Comparison of ENCODE assay signal across 8 cellular contexts in the genomic region with DNA sequence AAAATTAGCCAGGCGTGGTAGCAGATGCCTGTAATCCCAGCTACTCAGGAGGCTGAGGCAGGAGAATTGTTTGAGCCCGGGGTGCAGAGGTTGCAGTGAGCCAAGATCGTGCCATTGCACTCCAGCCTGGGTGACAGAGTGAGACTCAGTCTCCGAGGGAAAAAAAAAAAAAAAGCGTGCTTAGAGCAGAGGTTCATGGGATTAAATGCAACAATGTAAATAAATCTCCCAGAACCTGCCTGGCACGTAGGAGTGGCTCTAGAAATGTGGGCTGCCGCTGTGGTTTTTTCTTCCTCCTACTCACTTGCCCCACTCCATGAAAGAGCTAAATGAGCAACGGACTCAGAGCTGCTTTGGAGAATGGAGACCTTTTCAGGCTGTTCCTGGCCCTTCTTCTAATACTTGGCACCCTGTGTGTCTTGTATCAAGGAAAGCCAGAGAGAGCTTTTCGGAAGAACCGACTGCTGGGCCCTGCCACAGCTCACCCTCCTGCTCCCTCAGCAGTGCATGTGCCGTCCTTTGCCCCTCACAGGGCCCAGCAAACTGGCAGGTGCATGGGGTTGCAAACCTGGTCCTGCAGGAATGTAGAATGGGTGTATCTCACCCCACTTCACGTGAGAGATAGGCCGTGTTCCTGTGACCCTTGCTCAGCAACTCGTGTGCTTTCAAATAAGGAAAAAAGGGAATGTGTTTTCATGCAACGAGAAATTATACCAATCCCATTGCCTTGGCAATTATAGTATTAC. TPM values are rescaled to one million over a fixed set of nuclear protein-coding genes. Genes with fewer than 3 reads are reported as not detected.
A peak's percentile ranks its signal among the peaks of the same experiment; 100 is the strongest.
DNase-seq lines count a peak whose midpoint lies in the region; ATAC-seq and TF ChIP-seq lines count a peak whose summit lies in the region.

No MANE protein-coding gene starts in this region.

- H3K9me3 ChIP-seq in Caco-2 = no peaks in the 10 kb centered on the region
- H3K9me3 ChIP-seq in Loucy (ENCODE audit: insufficient read depth, low read depth, low read length) = no peaks in the 10 kb centered on the region
- H3K9me3 ChIP-seq in mucosa of rectum (ENCODE audit: control insufficient read depth in 2 of 2, low read length in 2 of 2) = no peaks in the 10 kb centered on the region

- no peaks in the 10 kb centered on the region for H3K9me3 Mint-ChIP-seq in Caco-2 (ENCODE audit: unreplicated experiment)

- peak overlapping the region; percentile 84 for H3K9ac ChIP-seq in Loucy (ENCODE audit: low read depth, low read length, poor library complexity, severe bottlenecking)
- H3K9ac ChIP-seq in mucosa of rectum (ENCODE audit: low read depth in 1 of 2, low read length in 2 of 2) = peak overlapping the region; percentile 65 to 74

- in situ Hi-C loops in G401 (cut with HindIII; ENCODE audit: low sequenced_read_pairs) = no loop called here

- DNase-seq in Caco-2 (no peak), lower leg skin (ENCODE audit: low spot score in 2 of 2) (no peak), G401 (ENCODE audit: low spot score) (no peak)
- peak; percentile 31 for DNase-seq in activated T-cell treated with anti-CD3 and anti-CD28 coated beads, Interleukin-2, amount 50 U/mL, for 1 hour

- H3K27ac Mint-ChIP-seq in Caco-2 (ENCODE audit: unreplicated experiment) = peak overlapping the region; percentile 94

- peak overlapping the region; percentile 95 for H3K27ac ChIP-seq in mucosa of rectum (ENCODE audit: low read depth in 2 of 2, low read length in 2 of 2)

- peak overlapping the region; percentile 96 for H3K4me2 ChIP-seq in Loucy (ENCODE audit: low read depth, low read length, poor library complexity, severe bottlenecking)

- no peak for TF ChIP-seq POLR2A in lower leg skin (IDR thresholded peaks at IDR 0.05)

- TF ChIP-seq CTCF in Caco-2 (IDR thresholded peaks at IDR 0.05; ENCODE audit: insufficient read depth in 1 of 2, low read depth in 1 of 2, low read length in 1 of 2, severe bottlenecking in 1 of 2, unreplicated experiment in 1 of 2) = no peak
- TF ChIP-seq CTCF in Loucy (conservative IDR thresholded peaks at IDR 0.05; ENCODE audit: low read length) = no peak
- TF ChIP-seq CTCF in lower leg skin (IDR thresholded peaks at IDR 0.05) = no peak

- H3F3A ChIP-seq in Loucy (ENCODE audit: low read depth) = no peaks in the 10 kb centered on the region

- H3K36me3 Mint-ChIP-seq in Caco-2 (ENCODE audit: insufficient read depth, unreplicated experiment) = peaks cover 13% of the 10 kb centered on the region

- H3K4me3 ChIP-seq in Caco-2 (ENCODE audit: low read depth, low read length) (no peak overlapping the region), Loucy (ENCODE audit: low read length, poor library complexity, severe bottlenecking) (peak overlapping the region; percentile 70), mucosa of rectum (ENCODE audit: low read length in 2 of 2) (peak overlapping the region; percentile 31 to 57), lower leg skin (ENCODE audit: low read depth, poor library complexity, severe bottlenecking) (no peak overlapping the region)

- H3K36me3 ChIP-seq in Caco-2 (ENCODE audit: control insufficient read depth, insufficient read depth, low read length) = no peaks in the 10 kb centered on the region
- H3K36me3 ChIP-seq in Loucy (ENCODE audit: insufficient read depth, low read length) = peaks cover 14% of the 10 kb centered on the region; the same call in 1 of the 2 replicates
- no peaks in the 10 kb centered on the region for H3K36me3 ChIP-seq in mucosa of rectum (ENCODE audit: control insufficient read depth in 2 of 2, insufficient read depth in 2 of 2, low read length in 2 of 2)

- peak overlapping the region; percentile 64 for H3K4me3 Mint-ChIP-seq in Caco-2 (ENCODE audit: unreplicated experiment)

- intact Hi-C loops in Caco-2 (cut with micrococcal nuclease; ENCODE audit: unreplicated experiment) (no loop called here), lower leg skin (cut with DNase I; ENCODE audit: low total_unique reads) (no loop called here)

- no TSS peak for BruUV-seq in Caco-2 (replicated peaks; lab: Mats Ljungman, UMichigan)

- peaks cover 100% of the 10 kb centered on the region for H3K79me2 ChIP-seq in Loucy (ENCODE audit: insufficient read depth, low read length)

- peaks cover 39% of the 10 kb centered on the region for H3K4me1 Mint-ChIP-seq in Caco-2 (ENCODE audit: low read depth, unreplicated experiment)

- H3K4me1 ChIP-seq in Caco-2 (peaks cover 64% of the 10 kb centered on the region), Loucy (ENCODE audit: insufficient read depth, low read length, poor library complexity, severe bottlenecking) (peaks cover 80% of the 10 kb centered on the region), mucosa of rectum (ENCODE audit: control insufficient read depth in 2 of 2, insufficient read depth in 2 of 2, low read length in 2 of 2) (peaks cover 19 to 22% of the 10 kb centered on the region in 2 donors)

- no peak for ATAC-seq in HG03039 (IDR thresholded peaks at IDR 0.05; ENCODE audit: unreplicated experiment)
- ATAC-seq in HG03108 (IDR thresholded peaks at IDR 0.05; ENCODE audit: unreplicated experiment) = no peak

- H2AFZ ChIP-seq in Loucy (ENCODE audit: low read length) = no peak overlapping the region

- H3K9me2 ChIP-seq in Loucy (replicated peaks; ENCODE audit: low read depth, low read length) = no peaks in the 10 kb centered on the region

- no peaks in the 10 kb centered on the region for H3K27me3 ChIP-seq in Caco-2 (replicated peaks; ENCODE audit: control insufficient read depth, insufficient read depth, low read length)
- no peaks in the 10 kb centered on the region for H3K27me3 ChIP-seq in Loucy (ENCODE audit: insufficient read depth, low read length, poor library complexity, severe bottlenecking)
- H3K27me3 ChIP-seq in mucosa of rectum (ENCODE audit: control insufficient read depth in 2 of 2, insufficient read depth in 2 of 2, low read length in 2 of 2) = no peaks in the 10 kb centered on the region

- peaks cover 74% of the 10 kb centered on the region for H4K20me1 ChIP-seq in Loucy (ENCODE audit: insufficient read depth, low read length, poor library complexity, severe bottlenecking)

- 76 to 81% methylated on average over 15 of the region's 15 CpGs for WGBS in lower leg skin, 2 donors

- H3K27me3 Mint-ChIP-seq in Caco-2 (ENCODE audit: insufficient read depth, unreplicated experiment) = no peaks in the 10 kb centered on the region

- POLR2A ChIA-PET in Caco-2 (lab: Charles Lee) = interaction anchor here (0.6 kb wide), 1 partner anchor 73 kb away, joined by 3 read pairs; no protein-coding TSS in a partner anchor

- CTCF ChIA-PET in Caco-2 (lab: Charles Lee) = no interaction called here

RNA-seq across cellular contexts. Expression of a gene that starts 52.0 kb away (rescaled TPM):
- total RNA-seq in Caco-2 (2022) = 4.1 and 4.5 TPM in 2 replicates
- total RNA-seq in lower leg skin = 10 to 100 TPM in 2 of 4 donors, 1 to 10 TPM in 2; 5.9 to 21.9 (median 8.9) TPM
- total RNA-seq in G401 (2014; rRNA removed; shearing (Covaris generic)) = 1.9 and 3.0 TPM in 2 replicates

Comparison
In these comparisons a context has a peak if more than half of its experiments do, and no peak if none do; other contexts are left out.
1. H3K4me3 ChIP-seq: peak in Loucy (single experiment) and mucosa of rectum (2 of 2); none in Caco-2 (single experiment) and lower leg skin (single experiment).